In the genomic region with DNA sequence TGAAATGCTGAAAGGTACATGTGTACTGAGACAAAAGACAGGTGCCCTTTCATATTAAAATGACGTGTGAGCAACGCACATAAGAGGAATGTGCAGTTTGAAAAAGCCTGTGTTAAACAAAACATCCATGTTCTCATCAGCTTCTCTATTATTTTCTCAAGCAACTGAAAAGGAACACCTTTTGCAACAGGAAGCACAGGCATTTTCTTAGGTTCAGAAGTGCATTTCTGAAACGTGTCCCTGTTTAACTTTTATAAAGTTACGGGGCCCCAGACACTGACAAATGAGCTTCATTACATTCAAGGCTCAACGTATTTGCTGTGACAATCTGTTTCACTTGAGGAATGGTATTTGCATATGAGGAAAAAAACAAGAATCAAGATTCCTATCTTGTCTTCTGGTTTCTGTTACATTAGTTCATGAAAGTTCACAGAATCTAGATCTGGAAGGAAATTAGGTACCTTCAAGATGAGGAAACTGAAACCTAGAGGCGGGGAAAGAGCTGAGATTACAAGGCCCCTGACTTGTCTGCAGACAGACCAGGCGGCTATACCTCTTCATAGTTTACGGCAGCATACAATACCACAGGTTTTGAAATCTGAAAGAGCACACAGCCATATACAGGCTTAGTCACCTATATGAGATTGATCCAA, we compare ENCODE assay signal across 8 cellular contexts.
DNase-seq lines count a peak whose midpoint lies in the region; ATAC-seq and FAIRE-seq lines count a peak whose summit lies in the region.

No MANE protein-coding gene starts in this region.

- ATAC-seq in HG02870 (IDR thresholded peaks at IDR 0.05; ENCODE audit: unreplicated experiment) (peak; percentile 99), left colon (peak; percentile 73), GM21526 (IDR thresholded peaks at IDR 0.05; ENCODE audit: low FRiP score, unreplicated experiment) (no peak)

- FAIRE-seq in GM18507 (lab: Jason Lieb, UNC), result peak; percentile 35

- DNase-seq in GM18507 (ENCODE audit: extremely low spot score, insufficient read length, low read depth) (no peak), T-helper 9 cell (peak; percentile 6), left colon (no peak), NOMO-1 (lab: John Stamatoyannopoulos, UW; ENCODE audit: unreplicated experiment in 2 of 2) (no peak), activated gamma-delta T cell (lab: John Stamatoyannopoulos, UW) (no peak), COR-L47 (lab: John Stamatoyannopoulos, UW) (no peak)

- intact Hi-C loops in left colon (cut with DNase I, micrococcal nuclease), result no loop called here
